In the genomic region with DNA sequence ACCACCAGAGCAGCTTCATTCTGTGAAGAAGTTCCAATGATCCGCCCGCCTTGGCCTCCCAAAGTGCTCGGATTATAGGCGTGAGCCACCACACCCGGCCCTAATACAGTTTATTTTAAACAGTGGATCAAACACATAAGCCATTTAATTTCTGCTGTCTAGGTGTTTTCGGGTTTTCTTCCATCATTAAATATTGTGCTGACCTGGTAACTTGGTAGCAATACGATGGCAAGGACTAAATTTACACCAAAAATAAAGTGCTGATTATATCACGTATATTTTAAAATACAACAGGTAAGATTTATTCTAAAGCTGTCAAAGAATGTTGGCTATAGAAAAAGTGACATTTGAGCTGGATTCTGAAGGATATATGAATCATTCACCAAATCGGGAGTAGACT, we compare ENCODE assay signal across 8 cellular contexts. TPM values are rescaled to one million over a fixed set of nuclear protein-coding genes. Genes with fewer than 3 reads are reported as not detected.
DNase-seq lines count a peak whose midpoint lies in the region; ATAC-seq and TF ChIP-seq lines count a peak whose summit lies in the region.
"Had no signal": no experiment of that assay in that cellular context is flagged by ENCODE, and none has a peak within 500 bp of the region (broad histone marks: within the 10 kb centered on the region; RNA-seq: fewer than 3 reads in every experiment).

No MANE protein-coding gene starts in this region.

- no peaks in the 10 kb centered on the region for H3K9me3 Mint-ChIP-seq in HFFc6
- peaks cover 2% of the 10 kb centered on the region for H3K9me3 Mint-ChIP-seq in activated CD4-positive, alpha-beta memory T cell treated with anti-CD3 and anti-CD28 coated beads, Interleukin-2, amount 10 ng/mL, durations not matched to agents 7 days and 5 days
- no peaks in the 10 kb centered on the region for H3K9me3 Mint-ChIP-seq in stimulated activated effector memory CD8-positive, alpha-beta T cell treated with anti-CD3 and anti-CD28 coated beads, Interleukin-12 subunit alpha, Interleukin-12 subunit beta, amount 100 ng/mL, for 72 hours

- peak overlapping the region; percentile 88; the same call in 1 of the 2 replicates for H3K27ac Mint-ChIP-seq in HFFc6
- peak overlapping the region; percentile 10 for H3K27ac Mint-ChIP-seq in activated CD4-positive, alpha-beta memory T cell treated with anti-CD3 and anti-CD28 coated beads, Interleukin-2, amount 10 ng/mL, durations not matched to agents 7 days and 5 days
- H3K27ac Mint-ChIP-seq in stimulated activated effector memory CD8-positive, alpha-beta T cell treated with anti-CD3 and anti-CD28 coated beads, Interleukin-12 subunit alpha, Interleukin-12 subunit beta, amount 100 ng/mL, for 72 hours = peak overlapping the region; percentile 98

- POLR2A ChIA-PET in activated CD4-positive, alpha-beta memory T cell treated with anti-CD3 and anti-CD28 coated beads, Interleukin-2, amount 10 ng/mL, durations not matched to agents 7 days and 5 days (lab: Charles Lee) = interaction anchor here (0.6 to 3.5 kb wide), 10 partner anchors 8 to 210 kb away, joined by 3 to 61 read pairs (median 6); a partner anchor contains a TSS

- H3K4me3 Mint-ChIP-seq in HFFc6 = peak overlapping the region; percentile 98
- peak overlapping the region; percentile 93 for H3K4me3 Mint-ChIP-seq in activated CD4-positive, alpha-beta memory T cell treated with anti-CD3 and anti-CD28 coated beads, Interleukin-2, amount 10 ng/mL, durations not matched to agents 7 days and 5 days
- H3K4me3 Mint-ChIP-seq in stimulated activated effector memory CD8-positive, alpha-beta T cell treated with anti-CD3 and anti-CD28 coated beads, Interleukin-12 subunit alpha, Interleukin-12 subunit beta, amount 100 ng/mL, for 72 hours = peak overlapping the region; percentile 95

- CTCF ChIA-PET in activated CD4-positive, alpha-beta memory T cell treated with anti-CD3 and anti-CD28 coated beads, Interleukin-2, amount 10 ng/mL, durations not matched to agents 7 days and 5 days (lab: Charles Lee) = interaction anchor here (1.1 to 2.8 kb wide), 6 partner anchors 15 to 723 kb away, joined by 3 to 38 read pairs (median 6); a partner anchor contains a TSS

- TF ChIP-seq CTCF in HFFc6 (IDR thresholded peaks at IDR 0.05) = no peak

- peaks cover 2% of the 10 kb centered on the region; the same call in 1 of the 2 replicates for H3K27me3 Mint-ChIP-seq in HFFc6 (ENCODE audit: insufficient read depth)
- H3K27me3 Mint-ChIP-seq in activated CD4-positive, alpha-beta memory T cell treated with anti-CD3 and anti-CD28 coated beads, Interleukin-2, amount 10 ng/mL, durations not matched to agents 7 days and 5 days = no peaks in the 10 kb centered on the region

- peak overlapping the region; percentile 91 for H3K4me3 ChIP-seq in iPS-15b (ENCODE audit: low read depth, low read length)

- no peaks in the 10 kb centered on the region for H3K27me3 ChIP-seq in iPS-15b (ENCODE audit: control insufficient read depth, insufficient read depth, low read length)

- H3K36me3 ChIP-seq in iPS-15b (ENCODE audit: control insufficient read depth, insufficient read depth, low read length) = no peaks in the 10 kb centered on the region

- DNase-seq in HFFc6 (no peak), NOMO-1 treated with DMSO at 0.1 percent for 48 hours (lab: John Stamatoyannopoulos, UW; ENCODE audit: unreplicated experiment) (no peak), islet precursor cell (no peak)
- no peak for DNase-seq in activated CD4-positive, alpha-beta memory T cell treated with anti-CD3 and anti-CD28 coated beads, Interleukin-2, amount 10 ng/mL, durations not matched to agents 7 days and 5 days
- DNase-seq in stimulated activated effector memory CD8-positive, alpha-beta T cell treated with anti-CD3 and anti-CD28 coated beads, Interleukin-12 subunit alpha, Interleukin-12 subunit beta, amount 100 ng/mL, for 72 hours (ENCODE audit: low spot score in 2 of 2) = no peak
- no peak for DNase-seq in stimulated activated CD4-positive, alpha-beta T cell treated with anti-CD3 and anti-CD28 coated beads, Interleukin-2, amount 100 ng/mL, for 24 hours
- DNase-seq: NCI-H1417 had no signal

- peaks cover 11% of the 10 kb centered on the region for H3K4me1 ChIP-seq in iPS-15b (ENCODE audit: control insufficient read depth, insufficient read depth, low read length)

- peak overlapping the region; percentile 92 for H3K9ac ChIP-seq in iPS-15b (ENCODE audit: low read depth, low read length)

- no peaks in the 10 kb centered on the region for H3K9me3 ChIP-seq in iPS-15b (ENCODE audit: control insufficient read depth, insufficient read depth, low read length)

- peaks cover 28% of the 10 kb centered on the region for H3K4me1 Mint-ChIP-seq in HFFc6 (ENCODE audit: low read depth)
- H3K4me1 Mint-ChIP-seq in activated CD4-positive, alpha-beta memory T cell treated with anti-CD3 and anti-CD28 coated beads, Interleukin-2, amount 10 ng/mL, durations not matched to agents 7 days and 5 days = peaks cover 43% of the 10 kb centered on the region
- H3K4me1 Mint-ChIP-seq in stimulated activated effector memory CD8-positive, alpha-beta T cell treated with anti-CD3 and anti-CD28 coated beads, Interleukin-12 subunit alpha, Interleukin-12 subunit beta, amount 100 ng/mL, for 72 hours = peaks cover 50% of the 10 kb centered on the region

- no peak for ATAC-seq in stimulated activated effector memory CD8-positive, alpha-beta T cell treated with anti-CD3 and anti-CD28 coated beads, Interleukin-12 subunit alpha, Interleukin-12 subunit beta, amount 100 ng/mL, for 72 hours

- peaks cover 8% of the 10 kb centered on the region; the same call in 1 of the 2 replicates for H3K36me3 Mint-ChIP-seq in HFFc6 (ENCODE audit: low read depth)
- H3K36me3 Mint-ChIP-seq in activated CD4-positive, alpha-beta memory T cell treated with anti-CD3 and anti-CD28 coated beads, Interleukin-2, amount 10 ng/mL, durations not matched to agents 7 days and 5 days (ENCODE audit: low read depth) = peaks cover 15% of the 10 kb centered on the region
- peaks cover 37% of the 10 kb centered on the region for H3K36me3 Mint-ChIP-seq in stimulated activated effector memory CD8-positive, alpha-beta T cell treated with anti-CD3 and anti-CD28 coated beads, Interleukin-12 subunit alpha, Interleukin-12 subunit beta, amount 100 ng/mL, for 72 hours

RNA-seq across cellular contexts. Expression of a gene that starts 1.3 kb away (rescaled TPM):
- 10 to 100 TPM; 36.1 to 43.7 (median 40.8) TPM for total RNA-seq in HFFc6 (2021; fragmentation: NEBNext Ultra II Directional; extraction: Animal tissue kit (Norgen Biotek cat#: 25700))
- 10 to 100 TPM; 55.2 to 61.1 TPM for total RNA-seq in activated CD4-positive, alpha-beta memory T cell treated with anti-CD3 and anti-CD28 coated beads, Interleukin-2, amount 10 ng/mL, durations not matched to agents 7 days and 5 days

RNA-seq across cellular contexts. Expression of a gene that starts 56.1 kb away (rescaled TPM):
- 10 to 100 TPM; 18.0 to 25.5 (median 23.7) TPM for total RNA-seq in HFFc6 (2021; fragmentation: NEBNext Ultra II Directional; extraction: Animal tissue kit (Norgen Biotek cat#: 25700))
- 10 to 100 TPM; 10.9 to 11.0 TPM for total RNA-seq in activated CD4-positive, alpha-beta memory T cell treated with anti-CD3 and anti-CD28 coated beads, Interleukin-2, amount 10 ng/mL, durations not matched to agents 7 days and 5 days

Comparison
In these comparisons a context has a peak if more than half of its experiments do, and no peak if none do; other contexts are left out.
1. H3K27ac Mint-ChIP-seq: peak in every context shown above with its lines; median percentile 98 in stimulated activated effector memory CD8-positive, alpha-beta T cell treated with anti-CD3 and anti-CD28 coated beads, Interleukin-12 subunit alpha, Interleukin-12 subunit beta, amount 100 ng/mL, for 72 hours; 88 in HFFc6; 10 in activated CD4-positive, alpha-beta memory T cell treated with anti-CD3 and anti-CD28 coated beads, Interleukin-2, amount 10 ng/mL, durations not matched to agents 7 days and 5 days.